Comparison of ENCODE assay signal across 23 cellular contexts in the genomic region with DNA sequence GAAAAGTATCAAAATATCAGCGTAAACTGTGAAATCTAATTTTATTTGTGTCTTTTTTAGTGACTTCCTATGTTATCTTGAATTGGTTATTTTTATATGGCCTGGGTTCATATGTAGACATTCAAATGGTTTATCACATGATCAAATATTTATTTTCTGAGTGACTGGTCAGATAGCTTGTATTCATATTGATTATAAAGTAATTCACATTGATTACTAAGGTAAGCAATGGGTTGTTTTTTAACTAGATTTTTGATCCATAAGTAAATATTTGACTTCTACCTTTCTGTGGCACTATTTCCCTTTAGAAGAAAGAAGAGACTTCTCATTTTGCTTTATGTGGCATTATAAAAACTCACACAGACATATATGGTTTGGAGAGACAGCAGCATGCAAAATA.
DNase-seq lines count a peak whose midpoint lies in the region; ATAC-seq, FAIRE-seq and TF ChIP-seq lines count a peak whose summit lies in the region.
"Had no signal": no experiment of that assay in that cellular context is flagged by ENCODE, and none has a peak within 500 bp of the region (broad histone marks: within the 10 kb centered on the region; RNA-seq: fewer than 3 reads in every experiment).

No MANE protein-coding gene starts in this region.

- dilution Hi-C loops in endothelial cell of umbilical vein (cut with MboI; ENCODE audit: extremely low pct_ligation_motif_present, low sequenced_read_pairs) = no loop called here

- intact Hi-C loops in A673 (cut with micrococcal nuclease; ENCODE audit: unreplicated experiment) = no loop called here
- intact Hi-C loops in endothelial cell of umbilical vein (cut with micrococcal nuclease) = loop anchor here (5.0 to 10.0 kb wide), 2 partner anchors 657 to 875 kb away; no protein-coding TSS in a partner anchor
- intact Hi-C loops in body of pancreas (cut with DNase I) = no loop called here

- WGBS in body of pancreas, 2 donors = 30 to 38% methylated on average over 1 of the region's 1 CpG

- no peaks in the 10 kb centered on the region for H3K36me3 Mint-ChIP-seq in stimulated activated memory B cell treated with anti-CD40 and anti-IgM and Interleukin-4, amounts not matched to agents 10 μg/mL and 1 μg/mL and 100 μg/mL, for 72 hours
- no peaks in the 10 kb centered on the region for H3K36me3 Mint-ChIP-seq in activated naive CD4-positive, alpha-beta T cell treated with anti-CD3 and anti-CD28 coated beads, Interleukin-2, amount 10 ng/mL, durations not matched to agents 7 days and 5 days
- H3K36me3 Mint-ChIP-seq: activated naive CD4-positive, alpha-beta T cell treated with anti-CD3 and anti-CD28 coated beads, Interleukin-2, amount 50 U/mL, for 72 hours had no signal

- DNase-seq in A673 (ENCODE audit: low spot score) (no peak), GM19239 (ENCODE audit: insufficient read length, low spot score) (no peak), endothelial cell of umbilical vein (ENCODE audit: low read depth, low spot score) (no peak), midbrain (lab: John Stamatoyannopoulos, UW) (no peak), body of pancreas (no peak)
- no peak for DNase-seq in activated naive CD4-positive, alpha-beta T cell treated with anti-CD3 and anti-CD28 coated beads, Interleukin-2, amount 10 ng/mL, durations not matched to agents 7 days and 5 days
- DNase-seq: activated CD4-positive, alpha-beta T cell treated with anti-CD3 and anti-CD28 coated beads for 1 hour; activated CD8-positive, alpha-beta memory T cell treated with anti-CD3 and anti-CD28 coated beads for 24 hours; activated T-cell treated with anti-CD3 and anti-CD28 coated beads, Interleukin-2, amount 50 U/mL, for 72 hours; COR-L47; dermis blood vessel endothelial cell; EL; left lung; NCI-H1930; NCI-H345; NK-92 treated with Interleukin-12 subunit alpha and Interleukin-12 subunit beta, amount 100 ng/mL, for 24 hours; stimulated activated naive CD4-positive, alpha-beta T cell treated with Interleukin-2 at 50 U/mL for 16 hours; T-helper 9 cell had no signal

- H3K27ac ChIP-seq in A673 (ENCODE audit: low read depth, low read length, poor library complexity, severe bottlenecking) (peak overlapping the region; percentile 0), endothelial cell of umbilical vein (ENCODE audit: insufficient read depth, low read depth, low read length) (peak overlapping the region; percentile 92), body of pancreas (no peak overlapping the region)

- no peak overlapping the region for H3K4me3 Mint-ChIP-seq in stimulated activated memory B cell treated with anti-CD40 and anti-IgM and Interleukin-4, amounts not matched to agents 10 μg/mL and 1 μg/mL and 100 μg/mL, for 72 hours
- no peak overlapping the region for H3K4me3 Mint-ChIP-seq in activated naive CD4-positive, alpha-beta T cell treated with anti-CD3 and anti-CD28 coated beads, Interleukin-2, amount 10 ng/mL, durations not matched to agents 7 days and 5 days
- H3K4me3 Mint-ChIP-seq: activated T-cell treated with anti-CD3 and anti-CD28 coated beads, Interleukin-2, amount 50 U/mL, for 72 hours had no signal

- peak overlapping the region; percentile 77 for H3K4me2 ChIP-seq in endothelial cell of umbilical vein (ENCODE audit: insufficient read depth, low read length)

- BruUV-seq in A673 (replicated peaks; lab: Mats Ljungman, UMichigan) = no TSS peak
- no TSS peak for BruUV-seq in endothelial cell of umbilical vein (replicated peaks; lab: Mats Ljungman, UMichigan)

- no peak for ATAC-seq in stimulated activated memory B cell treated with anti-CD40 and anti-IgM and Interleukin-4, amounts not matched to agents 10 μg/mL and 1 μg/mL and 100 μg/mL, for 72 hours
- ATAC-seq in body of pancreas = no peak
- ATAC-seq in GM18861 (IDR thresholded peaks at IDR 0.05; ENCODE audit: unreplicated experiment) = no peak
- ATAC-seq: activated naive CD4-positive, alpha-beta T cell treated with anti-CD3 and anti-CD28 coated beads, Interleukin-2, amount 50 U/mL, for 72 hours; activated T-cell treated with anti-CD3 and anti-CD28 coated beads, Interleukin-2, amount 50 U/mL, for 72 hours had no signal

- H2AFZ ChIP-seq in endothelial cell of umbilical vein (ENCODE audit: low read depth, low read length) = no peak overlapping the region

- H3K79me2 ChIP-seq in endothelial cell of umbilical vein (ENCODE audit: control insufficient read depth, insufficient read depth, low read length) = peaks cover 54% of the 10 kb centered on the region

- FAIRE-seq in GM19239 (lab: Jason Lieb, UNC) (peak; percentile 18), endothelial cell of umbilical vein (lab: Jason Lieb, UNC) (no peak)

- H3K9me3 ChIP-seq in A673 (ENCODE audit: low read depth, low read length, poor library complexity, severe bottlenecking) (no peaks in the 10 kb centered on the region), endothelial cell of umbilical vein (replicated peaks; ENCODE audit: control insufficient read depth, insufficient read depth, low read length) (no peaks in the 10 kb centered on the region), body of pancreas (no peaks in the 10 kb centered on the region)
- H3K9me3 ChIP-seq: gastroesophageal sphincter, left lung, vagina had no signal

- no peaks in the 10 kb centered on the region for H3K9me1 ChIP-seq in endothelial cell of umbilical vein (replicated peaks; ENCODE audit: control insufficient read depth, extremely low read depth, insufficient read depth, low read length)

- peak overlapping the region; percentile 91 for H3K9ac ChIP-seq in endothelial cell of umbilical vein (replicated peaks; ENCODE audit: extremely low read depth, insufficient read depth, low read length)

- H3K4me1 ChIP-seq in A673 (ENCODE audit: insufficient read depth, low read length, poor library complexity, severe bottlenecking) (peaks cover 39% of the 10 kb centered on the region), endothelial cell of umbilical vein (ENCODE audit: control insufficient read depth, extremely low read depth, insufficient read depth, low read length) (peaks cover 72% of the 10 kb centered on the region), body of pancreas (peaks cover 13% of the 10 kb centered on the region)

- no peaks in the 10 kb centered on the region for H4K20me1 ChIP-seq in endothelial cell of umbilical vein (replicated peaks; ENCODE audit: control insufficient read depth, extremely low read depth, insufficient read depth, low read length)

- no peaks in the 10 kb centered on the region for H3K27me3 Mint-ChIP-seq in stimulated activated memory B cell treated with anti-CD40 and anti-IgM and Interleukin-4, amounts not matched to agents 10 μg/mL and 1 μg/mL and 100 μg/mL, for 72 hours
- peaks cover 11% of the 10 kb centered on the region for H3K27me3 Mint-ChIP-seq in activated naive CD4-positive, alpha-beta T cell treated with anti-CD3 and anti-CD28 coated beads, Interleukin-2, amount 10 ng/mL, durations not matched to agents 7 days and 5 days

- no peaks in the 10 kb centered on the region for H3K9me3 Mint-ChIP-seq in stimulated activated memory B cell treated with anti-CD40 and anti-IgM and Interleukin-4, amounts not matched to agents 10 μg/mL and 1 μg/mL and 100 μg/mL, for 72 hours
- H3K9me3 Mint-ChIP-seq in activated naive CD4-positive, alpha-beta T cell treated with anti-CD3 and anti-CD28 coated beads, Interleukin-2, amount 10 ng/mL, durations not matched to agents 7 days and 5 days = no peaks in the 10 kb centered on the region
- H3K9me3 Mint-ChIP-seq: activated naive CD4-positive, alpha-beta T cell treated with anti-CD3 and anti-CD28 coated beads, Interleukin-2, amount 50 U/mL, for 72 hours; activated T-cell treated with anti-CD3 and anti-CD28 coated beads, Interleukin-2, amount 50 U/mL, for 72 hours had no signal

- peaks cover 54% of the 10 kb centered on the region for H3K4me1 Mint-ChIP-seq in stimulated activated memory B cell treated with anti-CD40 and anti-IgM and Interleukin-4, amounts not matched to agents 10 μg/mL and 1 μg/mL and 100 μg/mL, for 72 hours
- H3K4me1 Mint-ChIP-seq in activated naive CD4-positive, alpha-beta T cell treated with anti-CD3 and anti-CD28 coated beads, Interleukin-2, amount 10 ng/mL, durations not matched to agents 7 days and 5 days = no peaks in the 10 kb centered on the region

- no peaks in the 10 kb centered on the region for H3K27me3 ChIP-seq in A673 (replicated peaks; ENCODE audit: insufficient read depth, low read depth, low read length, poor library complexity)
- no peaks in the 10 kb centered on the region for H3K27me3 ChIP-seq in endothelial cell of umbilical vein (ENCODE audit: control insufficient read depth in 2 of 2, insufficient read depth in 2 of 2, low read length in 2 of 2)
- H3K27me3 ChIP-seq in body of pancreas = no peaks in the 10 kb centered on the region
- H3K27me3 ChIP-seq: gastroesophageal sphincter, left lung, vagina had no signal

- peak overlapping the region; percentile 74 for H3K27ac Mint-ChIP-seq in stimulated activated memory B cell treated with anti-CD40 and anti-IgM and Interleukin-4, amounts not matched to agents 10 μg/mL and 1 μg/mL and 100 μg/mL, for 72 hours
- H3K27ac Mint-ChIP-seq in activated naive CD4-positive, alpha-beta T cell treated with anti-CD3 and anti-CD28 coated beads, Interleukin-2, amount 10 ng/mL, durations not matched to agents 7 days and 5 days = no peak overlapping the region
- H3K27ac Mint-ChIP-seq: activated naive CD4-positive, alpha-beta T cell treated with anti-CD3 and anti-CD28 coated beads, Interleukin-2, amount 50 U/mL, for 72 hours; activated T-cell treated with anti-CD3 and anti-CD28 coated beads, Interleukin-2, amount 50 U/mL, for 72 hours had no signal

- TF ChIP-seq POLR2A in endothelial cell of umbilical vein (IDR thresholded peaks at IDR 0.05; ENCODE audit: low read depth, low read length) = no peak
- no peak for TF ChIP-seq POLR2A in body of pancreas (IDR thresholded peaks at IDR 0.05)

- no peak for TF ChIP-seq CTCF in A673 (conservative IDR thresholded peaks at IDR 0.05; ENCODE audit: low read depth, low read length)
- TF ChIP-seq CTCF in endothelial cell of umbilical vein (IDR thresholded peaks at IDR 0.05; ENCODE audit: extremely low read depth in 1 of 2, insufficient read depth in 1 of 2, low read depth in 1 of 2, low read length in 2 of 2) = no peak
- TF ChIP-seq CTCF in body of pancreas (IDR thresholded peaks at IDR 0.05) = no peak

- H3K36me3 ChIP-seq in A673 (ENCODE audit: insufficient read depth, low read length, poor library complexity, severe bottlenecking) (no peaks in the 10 kb centered on the region), endothelial cell of umbilical vein (ENCODE audit: control insufficient read depth in 2 of 2, extremely low read depth in 1 of 2, insufficient read depth in 2 of 2, low read length in 2 of 2) (no peaks in the 10 kb centered on the region), body of pancreas (replicated peaks in 1 of 2; ENCODE audit: insufficient read depth in 1 of 2, low read depth in 2 of 2) (no peaks in the 10 kb centered on the region)
- H3K36me3 ChIP-seq: gastroesophageal sphincter, left lung, vagina had no signal

- H3K4me3 ChIP-seq in A673 (ENCODE audit: low read depth, low read length, poor library complexity, severe bottlenecking) (no peak overlapping the region), endothelial cell of umbilical vein (replicated peaks in 1 of 3; ENCODE audit: insufficient read depth in 1 of 3, low read depth in 1 of 3, low read length in 3 of 3) (no peak overlapping the region), body of pancreas (no peak overlapping the region)
- H3K4me3 ChIP-seq: gastroesophageal sphincter, left lung, vagina had no signal

- CTCF ChIA-PET in A673 (lab: Charles Lee) (no interaction called here), endothelial cell of umbilical vein (lab: Charles Lee) (no interaction called here)
- CTCF ChIA-PET in activated naive CD4-positive, alpha-beta T cell treated with anti-CD3 and anti-CD28 coated beads, Interleukin-2, amount 10 ng/mL, durations not matched to agents 7 days and 5 days (lab: Charles Lee) = no interaction called here

- POLR2A ChIA-PET in A673 (lab: Charles Lee; ENCODE audit: low non-redundant PET) (interaction anchor here (0.7 kb wide), 1 partner anchor 16 kb away, joined by 3 read pairs; no protein-coding TSS in a partner anchor), endothelial cell of umbilical vein (lab: Charles Lee) (no interaction called here)

Comparison
In these comparisons a context has a peak if more than half of its experiments do, and no peak if none do; other contexts are left out.
1. H3K27ac ChIP-seq: peak in A673 (single experiment) and endothelial cell of umbilical vein (single experiment); none in body of pancreas (0 of 4).